ENCODE assay signal across 28 cellular contexts in genomic region chr14:72546359-72547035, GRCh38.
DNase-seq lines count a peak whose midpoint lies in the region; ATAC-seq, FAIRE-seq and TF ChIP-seq lines count a peak whose summit lies in the region.
"Had no signal": no experiment of that assay in that cellular context is flagged by ENCODE, and none has a peak within 500 bp of the region (broad histone marks: within the 10 kb centered on the region; RNA-seq: fewer than 3 reads in every experiment).

No MANE protein-coding gene starts in this region.

- H3K36me3 ChIP-seq in mammary epithelial cell (ENCODE audit: insufficient read depth, low read length) (no peaks in the 10 kb centered on the region), breast epithelium (no peaks in the 10 kb centered on the region), ascending aorta (no peaks in the 10 kb centered on the region), suprapubic skin (no peaks in the 10 kb centered on the region)
- H3K36me3 ChIP-seq: adrenal gland, right lobe of liver had no signal

- peak; percentile 90 for FAIRE-seq in urothelium cell line (lab: Jason Lieb, UNC)
- FAIRE-seq: G401.6 had no signal

- H4K20me1 ChIP-seq in mammary epithelial cell (ENCODE audit: insufficient read depth, low read length) = no peaks in the 10 kb centered on the region

- H3K9me3 ChIP-seq in mammary epithelial cell (replicated peaks; ENCODE audit: insufficient read depth, low read length) (no peaks in the 10 kb centered on the region), breast epithelium (no peaks in the 10 kb centered on the region), ascending aorta (no peaks in the 10 kb centered on the region), suprapubic skin (no peaks in the 10 kb centered on the region)
- H3K9me3 ChIP-seq: adrenal gland, right lobe of liver had no signal

- H3K4me1 ChIP-seq in mammary epithelial cell (ENCODE audit: insufficient read depth, low read length) (peaks cover 32% of the 10 kb centered on the region), breast epithelium (peaks cover 0 to 6% of the 10 kb centered on the region in 2 donors), ascending aorta (peaks cover 0 to 13% of the 10 kb centered on the region in 2 donors), suprapubic skin (peaks cover 12% of the 10 kb centered on the region)
- H3K4me1 ChIP-seq: adrenal gland had no signal

- peak overlapping the region; percentile 21 to 91 (median 74) for H3K4me3 Mint-ChIP-seq in naive B cell
- no peak overlapping the region for H3K4me3 Mint-ChIP-seq in activated naive CD8-positive, alpha-beta T cell treated with anti-CD3 and anti-CD28 coated beads, Interleukin-2, amount 50 U/mL, for 24 hours
- H3K4me3 Mint-ChIP-seq: activated T-cell treated with anti-CD3 and anti-CD28 coated beads, Interleukin-2, amount 50 U/mL, for 72 hours; CD8-positive, alpha-beta T cell; effector memory CD8-positive, alpha-beta T cell; stimulated activated effector memory CD8-positive, alpha-beta T cell treated with anti-CD3 and anti-CD28 coated beads, Interleukin-12 subunit alpha, Interleukin-12 subunit beta, amount 100 ng/mL, for 72 hours had no signal

- H3K27ac ChIP-seq in mammary epithelial cell (ENCODE audit: insufficient read depth, low read depth, low read length) (peak overlapping the region; percentile 5), breast epithelium (no peak overlapping the region), ascending aorta (no peak overlapping the region), suprapubic skin (no peak overlapping the region)
- H3K27ac ChIP-seq: adrenal gland had no signal

- no peak overlapping the region for H3K4me3 ChIP-seq in mammary epithelial cell (replicated peaks in 1 of 3; ENCODE audit: insufficient read depth in 1 of 3, low read depth in 2 of 3, low read length in 3 of 3)
- H3K4me3 ChIP-seq in breast epithelium = no peak overlapping the region
- H3K4me3 ChIP-seq in ascending aorta = no peak overlapping the region
- no peak overlapping the region for H3K4me3 ChIP-seq in suprapubic skin
- H3K4me3 ChIP-seq: adrenal gland, right lobe of liver had no signal

- peak; percentile 33 to 52 for ATAC-seq in naive B cell (ENCODE audit: low read depth in 2 of 2)
- ATAC-seq in activated naive CD8-positive, alpha-beta T cell treated with anti-CD3 and anti-CD28 coated beads, Interleukin-2, amount 50 U/mL, for 24 hours = no peak
- ATAC-seq: activated T-cell treated with anti-CD3 and anti-CD28 coated beads, Interleukin-2, amount 50 U/mL, for 72 hours; CD8-positive, alpha-beta T cell; effector memory CD8-positive, alpha-beta T cell had no signal

- in situ Hi-C loops in mammary epithelial cell (cut with MboI; ENCODE audit: low sequenced_read_pairs in 2 of 2) = no loop called here

- TF ChIP-seq CTCF in mammary epithelial cell (conservative IDR thresholded peaks at IDR 0.05 in 1 of 2, IDR thresholded peaks at IDR 0.05 in 1 of 2; ENCODE audit: extremely low read depth in 1 of 2, insufficient read depth in 1 of 2, low read depth in 1 of 2, low read length in 2 of 2) (no peak), breast epithelium (IDR thresholded peaks at IDR 0.05) (no peak), ascending aorta (IDR thresholded peaks at IDR 0.05) (no peak), suprapubic skin (IDR thresholded peaks at IDR 0.05) (no peak)

- no peak overlapping the region for H3K4me2 ChIP-seq in mammary epithelial cell (ENCODE audit: insufficient read depth, low read depth, low read length)

- no peaks in the 10 kb centered on the region for H3K27me3 Mint-ChIP-seq in naive B cell
- no peaks in the 10 kb centered on the region for H3K27me3 Mint-ChIP-seq in activated naive CD8-positive, alpha-beta T cell treated with anti-CD3 and anti-CD28 coated beads, Interleukin-2, amount 50 U/mL, for 24 hours

- H3K27me3 ChIP-seq in mammary epithelial cell (ENCODE audit: insufficient read depth, low read length) (no peaks in the 10 kb centered on the region), breast epithelium (no peaks in the 10 kb centered on the region), ascending aorta (no peaks in the 10 kb centered on the region), suprapubic skin (peaks cover 6% of the 10 kb centered on the region)
- H3K27me3 ChIP-seq: adrenal gland, right lobe of liver had no signal

- no peak for DNase-seq in mammary epithelial cell
- no peak for DNase-seq in breast epithelium (ENCODE audit: low spot score in 2 of 2)
- DNase-seq in cerebellar cortex (ENCODE audit: low spot score) = peak; percentile 54
- DNase-seq in naive B cell = no peak
- DNase-seq in urothelium cell line (ENCODE audit: low spot score) = no peak
- DNase-seq in ascending aorta (ENCODE audit: low spot score in 2 of 2) = no peak
- no peak for DNase-seq in activated naive CD8-positive, alpha-beta T cell treated with anti-CD3 and anti-CD28 coated beads, Interleukin-2, amount 50 U/mL, for 24 hours
- no peak for DNase-seq in suprapubic skin (ENCODE audit: low spot score in 2 of 2)
- DNase-seq: 8988T; activated CD4-positive, alpha-beta T cell treated with anti-CD3 and anti-CD28 coated beads, Interleukin-2, amount 50 U/mL, for 4 hours; activated CD4-positive, CD25-positive, alpha-beta regulatory T cell; activated naive CD4-positive, alpha-beta T cell treated with Interleukin-2 at 50 U/mL for 16 hours; activated T-cell treated with anti-CD3 and anti-CD28 coated beads, Interleukin-2, amount 50 U/mL, for 72 hours; adrenal gland; CD8-positive, alpha-beta T cell; cortex of kidney; effector memory CD8-positive, alpha-beta T cell; erythroblast; Kasumi-1; mesenchymal stem cell; NCI-H1092; NCI-H187 treated with DMSO at 0.1 percent for 48 hours; NCI-H526 treated with DMSO at 0.1 percent for 48 hours; stimulated activated CD4-positive, alpha-beta T cell treated with anti-CD3 and anti-CD28 coated beads, Interleukin-4, amount 100 ng/mL, for 24 hours; T-helper 1 cell had no signal

- no TSS peak for BruUV-seq in mammary epithelial cell (replicated peaks; lab: Mats Ljungman, UMichigan)

- dilution Hi-C loops in mammary epithelial cell (cut with HindIII; ENCODE audit: low sequenced_read_pairs) = loop anchor here (10.0 kb wide), 1 partner anchor 378 kb away; the partner anchor contains the start of gene DCAF4

- WGBS in mammary epithelial cell (ENCODE audit: low coverage, missing lambda C conversion rate) = 79% methylated on average over 7 of the region's 17 CpGs
- 79% methylated on average over 15 of the region's 17 CpGs for WGBS in suprapubic skin

- peaks cover 46 to 73% (median 60%) of the 10 kb centered on the region in 3 donors for H3K4me1 Mint-ChIP-seq in naive B cell
- peaks cover 6% of the 10 kb centered on the region for H3K4me1 Mint-ChIP-seq in activated naive CD8-positive, alpha-beta T cell treated with anti-CD3 and anti-CD28 coated beads, Interleukin-2, amount 50 U/mL, for 24 hours

- no peak for TF ChIP-seq POLR2A in breast epithelium (IDR thresholded peaks at IDR 0.05)
- TF ChIP-seq POLR2A in suprapubic skin (IDR thresholded peaks at IDR 0.05) = no peak

- no peaks in the 10 kb centered on the region for H3K79me2 ChIP-seq in mammary epithelial cell (ENCODE audit: insufficient read depth, low read length)

- H2AFZ ChIP-seq in mammary epithelial cell (ENCODE audit: low read depth, low read length) = no peak overlapping the region

- CTCF ChIA-PET in mammary epithelial cell (lab: Charles Lee; ENCODE audit: low non-redundant PET) = no interaction called here

- H3K36me3 Mint-ChIP-seq in naive B cell = no peaks in the 10 kb centered on the region
- no peaks in the 10 kb centered on the region for H3K36me3 Mint-ChIP-seq in activated naive CD8-positive, alpha-beta T cell treated with anti-CD3 and anti-CD28 coated beads, Interleukin-2, amount 50 U/mL, for 24 hours (ENCODE audit: low read depth)
- H3K36me3 Mint-ChIP-seq: CD8-positive, alpha-beta T cell; stimulated activated effector memory CD8-positive, alpha-beta T cell treated with anti-CD3 and anti-CD28 coated beads, Interleukin-12 subunit alpha, Interleukin-12 subunit beta, amount 100 ng/mL, for 72 hours had no signal

- peak overlapping the region; percentile 27 to 97 (median 86) for H3K27ac Mint-ChIP-seq in naive B cell
- no peak overlapping the region for H3K27ac Mint-ChIP-seq in activated naive CD8-positive, alpha-beta T cell treated with anti-CD3 and anti-CD28 coated beads, Interleukin-2, amount 50 U/mL, for 24 hours
- H3K27ac Mint-ChIP-seq: activated T-cell treated with anti-CD3 and anti-CD28 coated beads, Interleukin-2, amount 50 U/mL, for 72 hours; CD8-positive, alpha-beta T cell; effector memory CD8-positive, alpha-beta T cell had no signal

- no peak for TF ChIP-seq EP300 in suprapubic skin (IDR thresholded peaks at IDR 0.05)

- intact Hi-C loops in mammary epithelial cell (cut with micrococcal nuclease) = loop anchor here (1.0 kb wide), 1 partner anchor 92 kb away; no protein-coding TSS in a partner anchor
- intact Hi-C loops in breast epithelium (cut with DNase I; ENCODE audit: low total_unique reads) = no loop called here
- intact Hi-C loops in ascending aorta (cut with DNase I) = no loop called here

- no peak overlapping the region for H3K9ac ChIP-seq in mammary epithelial cell (ENCODE audit: insufficient read depth, low read length)

- no peaks in the 10 kb centered on the region for H3K9me3 Mint-ChIP-seq in naive B cell
- H3K9me3 Mint-ChIP-seq in activated naive CD8-positive, alpha-beta T cell treated with anti-CD3 and anti-CD28 coated beads, Interleukin-2, amount 50 U/mL, for 24 hours = no peaks in the 10 kb centered on the region
- H3K9me3 Mint-ChIP-seq: activated T-cell treated with anti-CD3 and anti-CD28 coated beads, Interleukin-2, amount 50 U/mL, for 72 hours; CD8-positive, alpha-beta T cell; effector memory CD8-positive, alpha-beta T cell; stimulated activated effector memory CD8-positive, alpha-beta T cell treated with anti-CD3 and anti-CD28 coated beads, Interleukin-12 subunit alpha, Interleukin-12 subunit beta, amount 100 ng/mL, for 72 hours had no signal
